Comparison of ENCODE assay signal across 11 cellular contexts in genomic region chr7:50229964-50230363, GRCh38.
DNase-seq lines count a peak whose midpoint lies in the region; ATAC-seq and TF ChIP-seq lines count a peak whose summit lies in the region.
"Had no signal": no experiment of that assay in that cellular context is flagged by ENCODE, and none has a peak within 500 bp of the region (broad histone marks: within the 10 kb centered on the region; RNA-seq: fewer than 3 reads in every experiment).

No MANE protein-coding gene starts in this region.

- H3K4me1 ChIP-seq in cardiac muscle cell (ENCODE audit: low read depth), result no peaks in the 10 kb centered on the region
- H3K4me1 ChIP-seq in heart left ventricle, result peaks cover 0 to 27% (median 0%) of the 10 kb centered on the region in 12 donors
- H3K4me1 ChIP-seq in testis, result no peaks in the 10 kb centered on the region

- H3K9me3 ChIP-seq in cardiac muscle cell (ENCODE audit: low read depth) (peaks cover 3% of the 10 kb centered on the region), heart left ventricle (peaks cover 0 to 27% (median 14%) of the 10 kb centered on the region in 12 donors), testis (no peaks in the 10 kb centered on the region)

- peak; percentile 10 for TF ChIP-seq CTCF in cardiac muscle cell (IDR thresholded peaks at IDR 0.05; ENCODE audit: low read depth, low read length)
- TF ChIP-seq CTCF in heart left ventricle (IDR thresholded peaks at IDR 0.05), result peak in 5 of 12 donors; percentile 11 to 16 (median 13)
- TF ChIP-seq CTCF in fibroblast of mammary gland (conservative IDR thresholded peaks at IDR 0.05; ENCODE audit: control insufficient read depth, insufficient read depth, low read depth, low read length), result peak; percentile 44
- TF ChIP-seq CTCF in testis (IDR thresholded peaks at IDR 0.05), result peak; percentile 39 to 54 (median 47)

- intact Hi-C loops in heart left ventricle (cut with DNase I), result no loop called here
- intact Hi-C loops in testis (cut with DNase I; ENCODE audit: low total_unique reads), result no loop called here

- H3K27ac ChIP-seq in cardiac muscle cell (no peak overlapping the region), heart left ventricle (no peak overlapping the region), testis (no peak overlapping the region)

- DNase-seq in cardiac muscle cell (ENCODE audit: low read depth in 1 of 2, low spot score in 1 of 2) (peak in 1 of 2 donors; percentile 1), heart left ventricle (no peak), NOMO-1 treated with dmso at 0.1 percent for 144 hours (lab: John Stamatoyannopoulos, UW; ENCODE audit: unreplicated experiment) (peak; percentile 18), fibroblast of mammary gland (ENCODE audit: low read depth) (peak; percentile 26), testis (no peak), KG1 (lab: John Stamatoyannopoulos, UW) (no peak), NCI-H1417 treated with DMSO at 0.1 percent for 48 hours (lab: John Stamatoyannopoulos, UW) (no peak)
- DNase-seq in activated CD4-positive, alpha-beta T cell treated with anti-CD3 and anti-CD28 coated beads for 1 hour, result no peak
- DNase-seq: activated B cell treated with CpG ODN at 0.5 μM for 24 hours, C1 segment of cervical spinal cord, NCI-H2171 had no signal

- TF ChIP-seq POLR2A in heart left ventricle (IDR thresholded peaks at IDR 0.05) (no peak), testis (IDR thresholded peaks at IDR 0.05) (no peak)

- no peaks in the 10 kb centered on the region for H3K27me3 ChIP-seq in cardiac muscle cell
- H3K27me3 ChIP-seq in heart left ventricle, result no peaks in the 10 kb centered on the region
- H3K27me3 ChIP-seq in testis, result no peaks in the 10 kb centered on the region

- H3K36me3 ChIP-seq in cardiac muscle cell (no peaks in the 10 kb centered on the region), heart left ventricle (no peaks in the 10 kb centered on the region), testis (ENCODE audit: low read depth, missing control alignments) (no peaks in the 10 kb centered on the region)

- 69 to 82% (median 74%) methylated on average over 3 of the region's 3 CpGs for WGBS in heart left ventricle, 4 donors
- 79 to 83% methylated on average over 3 of the region's 3 CpGs for WGBS in testis, 2 donors

- H3K4me3 ChIP-seq in cardiac muscle cell (no peak overlapping the region), heart left ventricle (no peak overlapping the region), fibroblast of mammary gland (ENCODE audit: control insufficient read depth, low read depth, low read length) (no peak overlapping the region), testis (no peak overlapping the region)

- no peak for ATAC-seq in heart left ventricle

Comparison
In these comparisons a context has a peak if more than half of its experiments do, and no peak if none do; other contexts are left out.
1. DNase-seq: peak in NOMO-1 treated with dmso at 0.1 percent for 144 hours (single experiment) and fibroblast of mammary gland (single experiment); none in heart left ventricle (0 of 5), testis (single experiment), activated CD4-positive, alpha-beta T cell treated with anti-CD3 and anti-CD28 coated beads for 1 hour (single experiment), KG1 (single experiment) and NCI-H1417 treated with DMSO at 0.1 percent for 48 hours (single experiment).